Comparison of ENCODE assay signal across 23 cellular contexts in the genomic region with DNA sequence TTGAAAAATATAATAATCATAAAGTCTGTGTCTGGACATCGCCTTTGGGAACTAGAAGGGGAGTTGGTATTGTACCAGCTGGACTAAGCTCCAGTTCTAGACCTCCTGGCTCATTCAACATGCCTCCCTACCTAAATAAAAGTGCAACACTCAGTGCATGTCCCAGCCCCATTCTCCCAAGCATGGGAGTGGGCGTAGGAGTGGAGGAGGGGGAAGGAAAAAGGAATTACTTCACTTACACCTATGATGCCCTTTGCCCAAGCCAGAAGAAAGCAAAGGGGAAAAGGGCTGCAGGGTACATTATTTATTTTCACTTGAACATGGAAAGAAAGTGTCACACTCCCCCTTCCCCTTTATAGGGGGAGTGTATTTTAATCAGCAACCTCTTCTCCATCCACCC. TPM values are rescaled to one million over a fixed set of nuclear protein-coding genes. Genes with fewer than 3 reads are reported as not detected.
DNase-seq lines count a peak whose midpoint lies in the region; ATAC-seq, FAIRE-seq and TF ChIP-seq lines count a peak whose summit lies in the region.
"Had no signal": no experiment of that assay in that cellular context is flagged by ENCODE, and none has a peak within 500 bp of the region (broad histone marks: within the 10 kb centered on the region; RNA-seq: fewer than 3 reads in every experiment).

No MANE protein-coding gene starts in this region.

- H3K9me3 Mint-ChIP-seq in CD8-positive, alpha-beta T cell = no peaks in the 10 kb centered on the region
- no peaks in the 10 kb centered on the region for H3K9me3 Mint-ChIP-seq in activated naive CD8-positive, alpha-beta T cell treated with anti-CD3 and anti-CD28 coated beads for 36 hours
- no peaks in the 10 kb centered on the region for H3K9me3 Mint-ChIP-seq in natural killer cell
- H3K9me3 Mint-ChIP-seq: T-helper 1 cell treated with Interleukin-12 subunit alpha and Interleukin-12 subunit beta and Interleukin-4 antibody, amounts not matched to agents 30 μg/mL and 1 μg/mL, for 36 hours had no signal

- H3K9ac ChIP-seq in BLaER1 treated with 17β-estradiol and CSF1 and Interleukin-3, amounts not matched to agents 10 nM and 100 nM = peak overlapping the region in 3 of 11 experiments; percentile 32 to 48 (median 44); a peak in 2 of 22 replicates

- H3K9me3 ChIP-seq in BLaER1 treated with 17β-estradiol and CSF1 and Interleukin-3, amounts not matched to agents 10 nM and 100 nM (replicated peaks in 1 of 11) = no peaks in the 10 kb centered on the region
- H3K9me3 ChIP-seq in CD8-positive, alpha-beta T cell (ENCODE audit: low read length) = no peaks in the 10 kb centered on the region
- H3K9me3 ChIP-seq: thoracic aorta had no signal

- CTCF ChIA-PET in CD8-positive, alpha-beta T cell (lab: Charles Lee) = interaction anchor here (1.1 kb wide), 1 partner anchor 23 kb away, joined by 4 read pairs; no protein-coding TSS in a partner anchor

- POLR2A ChIA-PET in CD8-positive, alpha-beta T cell (lab: Charles Lee) = no interaction called here

- H3K4me3 ChIP-seq in BLaER1 treated with 17β-estradiol and CSF1 and Interleukin-3, amounts not matched to agents 10 nM and 100 nM = no peak overlapping the region
- H3K4me3 ChIP-seq in CD8-positive, alpha-beta T cell (ENCODE audit: low read depth, low read length) = no peak overlapping the region
- H3K4me3 ChIP-seq: thoracic aorta had no signal

- H3K36me3 ChIP-seq in BLaER1 treated with 17β-estradiol and CSF1 and Interleukin-3, amounts not matched to agents 10 nM and 100 nM = peaks cover 57 to 72% (median 65%) of the 10 kb centered on the region in 11 experiments
- H3K36me3 ChIP-seq in CD8-positive, alpha-beta T cell (ENCODE audit: insufficient read depth, low read length) = peaks cover 17% of the 10 kb centered on the region

- ATAC-seq in CD8-positive, alpha-beta T cell = no peak
- ATAC-seq in natural killer cell = no peak
- ATAC-seq in HG03469 (IDR thresholded peaks at IDR 0.05; ENCODE audit: unreplicated experiment) = no peak
- ATAC-seq in SK-N-SH treated with all-trans-retinoic acid at 6 μM for 48 hours = no peak

- H3K4me2 ChIP-seq in BLaER1 treated with 17β-estradiol and CSF1 and Interleukin-3, amounts not matched to agents 10 nM and 100 nM = peak overlapping the region in 7 of 11 experiments; percentile 18 to 98 (median 76); a peak in 12 of 22 replicates

- DNase-seq in CD8-positive, alpha-beta T cell = no peak
- DNase-seq in activated naive CD8-positive, alpha-beta T cell treated with anti-CD3 and anti-CD28 coated beads for 36 hours = no peak
- DNase-seq in natural killer cell = no peak
- no peak for DNase-seq in HPDE6-E6E7 (ENCODE audit: extremely low spot score)
- no peak for DNase-seq in urothelium cell line (ENCODE audit: low spot score)
- DNase-seq: activated CD8-positive, alpha-beta memory T cell treated with anti-CD3 and anti-CD28 coated beads, Interleukin-2, amount 50 U/mL, for 48 hours; amniotic stem cell; caudate nucleus; effector CD8-positive, alpha-beta T cell; GDM1; NCI-H1105 treated with DMSO at 0.1 percent for 48 hours; SIG-M5; stimulated activated CD4-positive, alpha-beta T cell treated with anti-CD3 and anti-CD28 coated beads, Interleukin-2, amount 100 ng/mL, for 48 hours had no signal

- no peaks in the 10 kb centered on the region for H3K27me3 ChIP-seq in BLaER1 treated with 17β-estradiol and CSF1 and Interleukin-3, amounts not matched to agents 10 nM and 100 nM
- no peaks in the 10 kb centered on the region for H3K27me3 ChIP-seq in CD8-positive, alpha-beta T cell (ENCODE audit: insufficient read depth, low read length)

- no peak overlapping the region for H3K4me3 Mint-ChIP-seq in CD8-positive, alpha-beta T cell
- H3K4me3 Mint-ChIP-seq in activated naive CD8-positive, alpha-beta T cell treated with anti-CD3 and anti-CD28 coated beads for 36 hours = peak overlapping the region; percentile 37
- no peak overlapping the region for H3K4me3 Mint-ChIP-seq in natural killer cell
- H3K4me3 Mint-ChIP-seq: T-helper 1 cell treated with Interleukin-12 subunit alpha and Interleukin-12 subunit beta and Interleukin-4 antibody, amounts not matched to agents 30 μg/mL and 1 μg/mL, for 36 hours had no signal

- intact Hi-C loops in CD8-positive, alpha-beta T cell (cut with DNase I, micrococcal nuclease) = no loop called here
- intact Hi-C loops in natural killer cell (cut with micrococcal nuclease) = no loop called here

- TF ChIP-seq CTCF in CD8-positive, alpha-beta T cell (IDR thresholded peaks at IDR 0.05) = no peak
- TF ChIP-seq CTCF in natural killer cell (IDR thresholded peaks at IDR 0.05) = no peak

- H3K4me1 Mint-ChIP-seq in CD8-positive, alpha-beta T cell (ENCODE audit: low read depth) = peaks cover 36% of the 10 kb centered on the region
- H3K4me1 Mint-ChIP-seq in activated naive CD8-positive, alpha-beta T cell treated with anti-CD3 and anti-CD28 coated beads for 36 hours = peaks cover 47% of the 10 kb centered on the region
- H3K4me1 Mint-ChIP-seq in natural killer cell = peaks cover 28 to 41% of the 10 kb centered on the region in 2 donors

- no peak for FAIRE-seq in urothelium cell line (lab: Jason Lieb, UNC)
- FAIRE-seq: GM12891, HTR-8/SVneo had no signal

- peaks cover 68% of the 10 kb centered on the region for H3K36me3 Mint-ChIP-seq in CD8-positive, alpha-beta T cell
- peaks cover 47% of the 10 kb centered on the region for H3K36me3 Mint-ChIP-seq in activated naive CD8-positive, alpha-beta T cell treated with anti-CD3 and anti-CD28 coated beads for 36 hours
- peaks cover 8% of the 10 kb centered on the region for H3K36me3 Mint-ChIP-seq in natural killer cell

- H3K27ac ChIP-seq in BLaER1 treated with 17β-estradiol and CSF1 and Interleukin-3, amounts not matched to agents 10 nM and 100 nM = peak overlapping the region in 7 of 11 experiments; percentile 20 to 65 (median 60); a peak in 13 of 22 replicates
- no peak overlapping the region for H3K27ac ChIP-seq in CD8-positive, alpha-beta T cell (ENCODE audit: low read depth, low read length)

- peaks cover 30 to 67% (median 53%) of the 10 kb centered on the region in 10 experiments for H3K4me1 ChIP-seq in BLaER1 treated with 17β-estradiol and CSF1 and Interleukin-3, amounts not matched to agents 10 nM and 100 nM
- H3K4me1 ChIP-seq in CD8-positive, alpha-beta T cell (ENCODE audit: insufficient read depth, low read length) = peaks cover 34% of the 10 kb centered on the region

- peak overlapping the region; percentile 62 for H3K27ac Mint-ChIP-seq in CD8-positive, alpha-beta T cell
- peak overlapping the region; percentile 85 for H3K27ac Mint-ChIP-seq in activated naive CD8-positive, alpha-beta T cell treated with anti-CD3 and anti-CD28 coated beads for 36 hours
- H3K27ac Mint-ChIP-seq in natural killer cell = peak overlapping the region; percentile 5 to 19

- no peaks in the 10 kb centered on the region for H3K27me3 Mint-ChIP-seq in CD8-positive, alpha-beta T cell (ENCODE audit: low read depth)
- no peaks in the 10 kb centered on the region for H3K27me3 Mint-ChIP-seq in activated naive CD8-positive, alpha-beta T cell treated with anti-CD3 and anti-CD28 coated beads for 36 hours
- no peaks in the 10 kb centered on the region for H3K27me3 Mint-ChIP-seq in natural killer cell (ENCODE audit: low read depth in 2 of 2)

- H4K20me1 ChIP-seq in BLaER1 treated with 17β-estradiol and CSF1 and Interleukin-3, amounts not matched to agents 10 nM and 100 nM = peaks cover 3 to 50% (median 33%) of the 10 kb centered on the region in 11 experiments; a peak in 19 of 22 replicates

TF ChIP-seq in SK-N-SH treated with all-trans-retinoic acid at 6 μM for 48 hours, 23 proteins besides CTCF, POLR2A, EP300 and RAD21:
- TF ChIP-seq BACH2 (CRISPR knock-in tag; IDR thresholded peaks at IDR 0.05; ENCODE audit: borderline replicate concordance) (no peak), ARNTL (CRISPR knock-in tag; IDR thresholded peaks at IDR 0.05; ENCODE audit: borderline replicate concordance, low read depth) (no peak), GLIS3 (CRISPR knock-in tag; IDR thresholded peaks at IDR 0.05) (no peak), TOX (CRISPR knock-in tag; IDR thresholded peaks at IDR 0.05; ENCODE audit: borderline replicate concordance) (no peak)
- TF ChIP-seq, protein P1, sequence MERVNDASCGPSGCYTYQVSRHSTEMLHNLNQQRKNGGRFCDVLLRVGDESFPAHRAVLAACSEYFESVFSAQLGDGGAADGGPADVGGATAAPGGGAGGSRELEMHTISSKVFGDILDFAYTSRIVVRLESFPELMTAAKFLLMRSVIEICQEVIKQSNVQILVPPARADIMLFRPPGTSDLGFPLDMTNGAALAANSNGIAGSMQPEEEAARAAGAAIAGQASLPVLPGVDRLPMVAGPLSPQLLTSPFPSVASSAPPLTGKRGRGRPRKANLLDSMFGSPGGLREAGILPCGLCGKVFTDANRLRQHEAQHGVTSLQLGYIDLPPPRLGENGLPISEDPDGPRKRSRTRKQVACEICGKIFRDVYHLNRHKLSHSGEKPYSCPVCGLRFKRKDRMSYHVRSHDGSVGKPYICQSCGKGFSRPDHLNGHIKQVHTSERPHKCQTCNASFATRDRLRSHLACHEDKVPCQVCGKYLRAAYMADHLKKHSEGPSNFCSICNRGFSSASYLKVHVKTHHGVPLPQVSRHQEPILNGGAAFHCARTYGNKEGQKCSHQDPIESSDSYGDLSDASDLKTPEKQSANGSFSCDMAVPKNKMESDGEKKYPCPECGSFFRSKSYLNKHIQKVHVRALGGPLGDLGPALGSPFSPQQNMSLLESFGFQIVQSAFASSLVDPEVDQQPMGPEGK (CRISPR knock-in tag; IDR thresholded peaks at IDR 0.05; ENCODE audit: borderline replicate concordance) = no peak
TF ChIP-seq in SK-N-SH treated with all-trans-retinoic acid at 6 μM for 48 hours: peak in this region for 0.

RNA-seq across cellular contexts. Expression of a gene that starts 3.1 kb away (rescaled TPM):
- 10 to 100 TPM; 11.5 to 12.8 TPM for total RNA-seq in CD8-positive, alpha-beta T cell
- 10 to 100 TPM; 34.3 to 39.3 TPM for total RNA-seq in activated naive CD8-positive, alpha-beta T cell treated with anti-CD3 and anti-CD28 coated beads for 36 hours
- 10 to 100 TPM; 26.5 to 31.7 (median 31.6) TPM for total RNA-seq in natural killer cell

RNA-seq across cellular contexts. Expression of a gene that starts 3.2 kb away (rescaled TPM):
- 10 to 100 TPM; 64.7 to 75.5 TPM for total RNA-seq in CD8-positive, alpha-beta T cell
- total RNA-seq in activated naive CD8-positive, alpha-beta T cell treated with anti-CD3 and anti-CD28 coated beads for 36 hours = 100 to 1,000 TPM; 141 to 148 TPM
- total RNA-seq in natural killer cell = 10 to 100 TPM; 31.6 to 40.0 (median 35.0) TPM

RNA-seq across cellular contexts. Expression of a gene that starts 11.4 kb away (rescaled TPM):
- 10 to 100 TPM; 32.4 to 34.6 TPM for total RNA-seq in CD8-positive, alpha-beta T cell
- 10 to 100 TPM; 37.4 to 38.7 TPM for total RNA-seq in activated naive CD8-positive, alpha-beta T cell treated with anti-CD3 and anti-CD28 coated beads for 36 hours
- 10 to 100 TPM; 40.6 to 44.0 (median 43.0) TPM for total RNA-seq in natural killer cell

RNA-seq across cellular contexts. Expression of a gene that starts 22.9 kb away (rescaled TPM):
- total RNA-seq in CD8-positive, alpha-beta T cell = not detected
- total RNA-seq in activated naive CD8-positive, alpha-beta T cell treated with anti-CD3 and anti-CD28 coated beads for 36 hours = under 1 TPM; 0.33 to 0.46 TPM
- under 1 TPM in 2 of 3 donors, not detected in 1; 0.49 to 0.50 TPM for total RNA-seq in natural killer cell

RNA-seq across cellular contexts. Expression of a gene that starts 31.7 kb away (rescaled TPM):
- not detected for total RNA-seq in CD8-positive, alpha-beta T cell
- total RNA-seq in activated naive CD8-positive, alpha-beta T cell treated with anti-CD3 and anti-CD28 coated beads for 36 hours = under 1 TPM; 0.12 to 0.16 TPM
- under 1 TPM in 2 of 3 donors, not detected in 1; 0.07 to 0.09 TPM for total RNA-seq in natural killer cell
- total RNA-seq: LHCN-M2, liver, OCI-LY7 had no signal

Comparison
In these comparisons a context has a peak if more than half of its experiments do, and no peak if none do; other contexts are left out.
1. H3K27ac Mint-ChIP-seq: peak in every context shown above with its lines; median percentile 85 in activated naive CD8-positive, alpha-beta T cell treated with anti-CD3 and anti-CD28 coated beads for 36 hours; 62 in CD8-positive, alpha-beta T cell; 12 in natural killer cell.